ENCODE assay signal across 10 cellular contexts in genomic region chr5:175867587-175868347, GRCh38. TPM values are rescaled to one million over a fixed set of nuclear protein-coding genes. Genes with fewer than 3 reads are reported as not detected.
A peak's percentile ranks its signal among the peaks of the same experiment; 100 is the strongest.
DNase-seq lines count a peak whose midpoint lies in the region; ATAC-seq and TF ChIP-seq lines count a peak whose summit lies in the region.
"Had no signal": no experiment of that assay in that cellular context is flagged by ENCODE, and none has a peak within 500 bp of the region (broad histone marks: within the 10 kb centered on the region; RNA-seq: fewer than 3 reads in every experiment).

No MANE protein-coding gene starts in this region.

- H3K9me3 ChIP-seq in left lung: no peaks in the 10 kb centered on the region

- peak; percentile 18 for DNase-seq in GM12865 (ENCODE audit: low read depth)
- DNase-seq in NCI-H2196 treated with DMSO at 0.1 percent for 48 hours (lab: John Stamatoyannopoulos, UW; ENCODE audit: unreplicated experiment): peak; percentile 31
- DNase-seq in dermis blood vessel endothelial cell: peak; percentile 3
- DNase-seq in left lung: no peak
- no peak for DNase-seq in NCI-H446 treated with DMSO at 0.1 percent for 48 hours (lab: John Stamatoyannopoulos, UW)
- DNase-seq in medulla oblongata (ENCODE audit: extremely low spot score): no peak
- DNase-seq in hepatic stellate cell (ENCODE audit: low spot score): no peak
- DNase-seq: cortex of kidney had no signal

- H3K27me3 ChIP-seq in left lung: peaks cover 14 to 71% of the 10 kb centered on the region in 2 donors

- H3K4me1 ChIP-seq in left lung: peaks cover 0 to 15% of the 10 kb centered on the region in 2 donors

- no peak for ATAC-seq in left lung

- intact Hi-C loops in left lung (cut with DNase I): no loop called here

- TF ChIP-seq CTCF in 22Rv1 (IDR thresholded peaks at IDR 0.05): peak; percentile 74
- TF ChIP-seq CTCF in GM12865 (IDR thresholded peaks at IDR 0.05; ENCODE audit: insufficient read depth, low read depth, low read length, missing control alignments): peak; percentile 11
- no peak for TF ChIP-seq CTCF in left lung (IDR thresholded peaks at IDR 0.05)

- no peaks in the 10 kb centered on the region for H3K36me3 ChIP-seq in left lung

- H3K4me3 ChIP-seq in GM12865 (ENCODE audit: low read depth, low read length) (no peak overlapping the region), left lung (no peak overlapping the region)

- H3K27ac ChIP-seq in 22Rv1: peak overlapping the region; percentile 83
- H3K27ac ChIP-seq in left lung: no peak overlapping the region

RNA-seq across cellular contexts. Expression of gene CPLX2, which starts 3.6 kb away (rescaled TPM):
- not detected in 2 replicates for total RNA-seq in dermis blood vessel endothelial cell
- total RNA-seq in left lung: not detected
- total RNA-seq: pulmonary artery endothelial cell had no signal

Comparison
In these comparisons a context has a peak if more than half of its experiments do, and no peak if none do; other contexts are left out.
1. CTCF ChIP-seq: peak in 22Rv1 (single experiment) and GM12865 (single experiment); none in left lung (0 of 2).
2. DNase-seq: peak in GM12865 (single experiment), NCI-H2196 treated with DMSO at 0.1 percent for 48 hours (single experiment) and dermis blood vessel endothelial cell (single experiment); none in left lung (0 of 2), NCI-H446 treated with DMSO at 0.1 percent for 48 hours (single experiment), medulla oblongata (single experiment) and hepatic stellate cell (single experiment).